In genomic region chr12:57498143-57498524, GRCh38 we compare ENCODE assay signal across 13 cellular contexts. TPM values are rescaled to one million over a fixed set of nuclear protein-coding genes. Genes with fewer than 3 reads are reported as not detected.
DNase-seq lines count a peak whose midpoint lies in the region; ATAC-seq and TF ChIP-seq lines count a peak whose summit lies in the region.
"Had no signal": no experiment of that assay in that cellular context is flagged by ENCODE, and none has a peak within 500 bp of the region (broad histone marks: within the 10 kb centered on the region; RNA-seq: fewer than 3 reads in every experiment).

No MANE protein-coding gene starts in this region.

- H3K9me3 Mint-ChIP-seq in activated T-helper 17 cell treated with anti-CD3 and anti-CD28 coated beads, Interleukin-2, amount 50 U/mL, for 72 hours: no peaks in the 10 kb centered on the region
- no peaks in the 10 kb centered on the region for H3K9me3 Mint-ChIP-seq in nephron progenitor cell
- H3K9me3 Mint-ChIP-seq: activated CD4-positive, alpha-beta T cell treated with anti-CD3 and anti-CD28 coated beads, Interleukin-2, amount 10 ng/mL, durations not matched to agents 7 days and 5 days had no signal

- TF ChIP-seq CTCF in nephron progenitor cell (IDR thresholded peaks at IDR 0.05): no peak

- ATAC-seq in activated T-helper 17 cell treated with anti-CD3 and anti-CD28 coated beads, Interleukin-2, amount 50 U/mL, for 72 hours (replicated peaks): no peak

- H3K4me1 Mint-ChIP-seq in activated T-helper 17 cell treated with anti-CD3 and anti-CD28 coated beads, Interleukin-2, amount 50 U/mL, for 72 hours: peaks cover 5% of the 10 kb centered on the region
- no peaks in the 10 kb centered on the region for H3K4me1 Mint-ChIP-seq in nephron progenitor cell
- H3K4me1 Mint-ChIP-seq: activated CD4-positive, alpha-beta T cell treated with anti-CD3 and anti-CD28 coated beads, Interleukin-2, amount 10 ng/mL, durations not matched to agents 7 days and 5 days; brain had no signal

- H3K36me3 Mint-ChIP-seq in activated T-helper 17 cell treated with anti-CD3 and anti-CD28 coated beads, Interleukin-2, amount 50 U/mL, for 72 hours (ENCODE audit: low read depth): peaks cover 93% of the 10 kb centered on the region
- H3K36me3 Mint-ChIP-seq in nephron progenitor cell (ENCODE audit: low read depth): peaks cover 73% of the 10 kb centered on the region

- no peak for DNase-seq in nephron progenitor cell
- DNase-seq in SKM-1 (lab: John Stamatoyannopoulos, UW; ENCODE audit: unreplicated experiment): no peak
- DNase-seq in activated CD4-positive, alpha-beta T cell treated with anti-CD3 and anti-CD28 coated beads, Interleukin-2, amount 50 U/mL, for 48 hours: no peak
- DNase-seq: activated CD4-positive, alpha-beta T cell treated with anti-CD3 and anti-CD28 coated beads, Interleukin-2, amount 10 ng/mL, durations not matched to agents 7 days and 5 days; COR-L47; heart left ventricle; left ventricle myocardium inferior; NCI-H1417 treated with DMSO at 0.1 percent for 48 hours; PC-9 had no signal

- no peaks in the 10 kb centered on the region for H3K27me3 Mint-ChIP-seq in activated T-helper 17 cell treated with anti-CD3 and anti-CD28 coated beads, Interleukin-2, amount 50 U/mL, for 72 hours
- H3K27me3 Mint-ChIP-seq in nephron progenitor cell (ENCODE audit: low read depth, poor library complexity): no peaks in the 10 kb centered on the region
- H3K27me3 Mint-ChIP-seq: activated CD4-positive, alpha-beta T cell treated with anti-CD3 and anti-CD28 coated beads, Interleukin-2, amount 10 ng/mL, durations not matched to agents 7 days and 5 days had no signal

- peak overlapping the region; percentile 24 for H3K27ac Mint-ChIP-seq in activated T-helper 17 cell treated with anti-CD3 and anti-CD28 coated beads, Interleukin-2, amount 50 U/mL, for 72 hours
- peak overlapping the region; percentile 45 for H3K27ac Mint-ChIP-seq in nephron progenitor cell
- H3K27ac Mint-ChIP-seq: activated CD4-positive, alpha-beta T cell treated with anti-CD3 and anti-CD28 coated beads, Interleukin-2, amount 10 ng/mL, durations not matched to agents 7 days and 5 days; T-helper 2 cell treated with Interferon-gamma antibody and Interleukin-4, amounts not matched to agents 5 μg/mL and 100 μg/mL, for 36 hours had no signal

- no peak overlapping the region for H3K4me3 Mint-ChIP-seq in activated T-helper 17 cell treated with anti-CD3 and anti-CD28 coated beads, Interleukin-2, amount 50 U/mL, for 72 hours
- no peak overlapping the region for H3K4me3 Mint-ChIP-seq in nephron progenitor cell
- H3K4me3 Mint-ChIP-seq: activated CD4-positive, alpha-beta T cell treated with anti-CD3 and anti-CD28 coated beads, Interleukin-2, amount 10 ng/mL, durations not matched to agents 7 days and 5 days; brain; T-helper 2 cell treated with Interferon-gamma antibody and Interleukin-4, amounts not matched to agents 5 μg/mL and 100 μg/mL, for 36 hours had no signal

RNA-seq across cellular contexts. Expression of gene MARS1, which starts 10.3 kb away (rescaled TPM):
- total RNA-seq in activated T-helper 17 cell treated with anti-CD3 and anti-CD28 coated beads, Interleukin-2, amount 50 U/mL, for 72 hours: 100 to 1,000 TPM; 130 to 243 TPM

RNA-seq across cellular contexts. Expression of gene ARHGAP9, which starts 18.5 kb away (rescaled TPM):
- 100 to 1,000 TPM; 131 to 225 TPM for total RNA-seq in activated T-helper 17 cell treated with anti-CD3 and anti-CD28 coated beads, Interleukin-2, amount 50 U/mL, for 72 hours
- total RNA-seq: NCI-H460, PC-9 had no signal

RNA-seq across cellular contexts. Expression of gene DDIT3, which starts 22.2 kb away (rescaled TPM):
- total RNA-seq in activated T-helper 17 cell treated with anti-CD3 and anti-CD28 coated beads, Interleukin-2, amount 50 U/mL, for 72 hours: 10 to 100 TPM; 14.2 to 25.3 TPM

RNA-seq across cellular contexts. Expression of gene MBD6, which starts 24.5 kb away (rescaled TPM):
- 10 to 100 TPM; 78.8 to 83.1 TPM for total RNA-seq in activated T-helper 17 cell treated with anti-CD3 and anti-CD28 coated beads, Interleukin-2, amount 50 U/mL, for 72 hours

RNA-seq across cellular contexts. Expression of gene GLI1, which starts 38.5 kb away (rescaled TPM):
- 1 to 10 TPM in 1 of 2 donors, under 1 TPM in 1; 0.48 to 1.4 TPM for total RNA-seq in activated T-helper 17 cell treated with anti-CD3 and anti-CD28 coated beads, Interleukin-2, amount 50 U/mL, for 72 hours
- total RNA-seq: PC-9 had no signal
